Comparison of ENCODE assay signal across 8 cellular contexts in genomic region chr4:185396724-185397402, GRCh38. TPM values are rescaled to one million over a fixed set of nuclear protein-coding genes. Genes with fewer than 3 reads are reported as not detected.
DNase-seq lines count a peak whose midpoint lies in the region; ATAC-seq and TF ChIP-seq lines count a peak whose summit lies in the region.

Gene ANKRD37 (plus strand): TSS chr4:185396841. CDS start chr4:185396924, 83 bp downstream.

- peak within 1 kb of the TSS; percentile 78 for H3K4me2 ChIP-seq in DOHH2 (ENCODE audit: low read length)

- H3K36me3 ChIP-seq in DOHH2 (ENCODE audit: control insufficient read depth, low read length) (peaks cover 47% of the 10 kb centered on the region), SK-N-MC (ENCODE audit: insufficient read depth, low read length) (peaks cover 5% of the 10 kb centered on the region; the same call in 1 of the 2 replicates), endodermal cell (ENCODE audit: control insufficient read depth, insufficient read depth, low read length) (peaks cover 29% of the 10 kb centered on the region), mesodermal cell (ENCODE audit: control insufficient read depth, insufficient read depth, low read length) (peaks cover 10% of the 10 kb centered on the region), upper lobe of right lung (peaks cover 24% of the 10 kb centered on the region)

- H3K79me2 ChIP-seq in DOHH2 (ENCODE audit: control insufficient read depth, low read length): peaks cover 19% of the 10 kb centered on the region

- ATAC-seq in HG03439 (IDR thresholded peaks at IDR 0.05; ENCODE audit: unreplicated experiment) (peak; percentile 9), upper lobe of right lung (peak; percentile 33), GM18520 (IDR thresholded peaks at IDR 0.05; ENCODE audit: unreplicated experiment) (no peak)

- H3K9me3 ChIP-seq in DOHH2 (ENCODE audit: control insufficient read depth, insufficient read depth, low read length) (no peaks in the 10 kb centered on the region), SK-N-MC (ENCODE audit: low read depth, low read length) (no peaks in the 10 kb centered on the region), endodermal cell (ENCODE audit: control insufficient read depth, low read length) (no peaks in the 10 kb centered on the region), mesodermal cell (ENCODE audit: control insufficient read depth, low read length) (no peaks in the 10 kb centered on the region), upper lobe of right lung (no peaks in the 10 kb centered on the region)

- H3K27ac Mint-ChIP-seq in endodermal cell: peak within 1 kb of the TSS; percentile 95

- H3K9me2 ChIP-seq in DOHH2 (replicated peaks; ENCODE audit: control insufficient read depth, low read length): no peaks in the 10 kb centered on the region

- intact Hi-C loops in upper lobe of right lung (cut with DNase I): no loop called here

- H3K27me3 ChIP-seq in DOHH2 (ENCODE audit: control insufficient read depth, low read length) (no peaks in the 10 kb centered on the region), endodermal cell (ENCODE audit: control insufficient read depth, insufficient read depth, low read length, poor library complexity, severe bottlenecking) (peaks cover 11% of the 10 kb centered on the region), upper lobe of right lung (no peaks in the 10 kb centered on the region)

- peak within 1 kb of the TSS; percentile 67 for H3K27ac ChIP-seq in DOHH2 (ENCODE audit: low read depth, low read length)
- H3K27ac ChIP-seq in SK-N-MC: no peak within 1 kb of the TSS
- peak within 1 kb of the TSS; percentile 75 for H3K27ac ChIP-seq in endodermal cell (ENCODE audit: low read depth, low read length)
- H3K27ac ChIP-seq in mesodermal cell (ENCODE audit: low read depth, low read length, severe bottlenecking): peak within 1 kb of the TSS; percentile 86
- H3K27ac ChIP-seq in upper lobe of right lung: peak within 1 kb of the TSS; percentile 98

- DNase-seq in SK-N-MC (ENCODE audit: low read depth, low spot score) (no peak), endodermal cell (no peak), upper lobe of right lung (peak; percentile 74), inferior parietal cortex (ENCODE audit: extremely low spot score) (no peak)

- H3K4me3 ChIP-seq in DOHH2 (ENCODE audit: low read length) (peak within 1 kb of the TSS; percentile 78), SK-N-MC (peak within 1 kb of the TSS; percentile 90), endodermal cell (ENCODE audit: low read length) (peak within 1 kb of the TSS; percentile 87), mesodermal cell (ENCODE audit: extremely low read depth, insufficient read depth, low read length, poor library complexity, severe bottlenecking) (peak within 1 kb of the TSS; percentile 67), upper lobe of right lung (peak within 1 kb of the TSS; percentile 73)

- no peaks in the 10 kb centered on the region for H4K20me1 ChIP-seq in DOHH2 (ENCODE audit: control insufficient read depth, insufficient read depth, low read depth, low read length)

- H3K4me1 Mint-ChIP-seq in endodermal cell: peaks cover 5% of the 10 kb centered on the region

- TF ChIP-seq CTCF in DOHH2 (IDR thresholded peaks at IDR 0.05; ENCODE audit: low read depth, low read length, poor library complexity, severe bottlenecking) (no peak), endodermal cell (conservative IDR thresholded peaks at IDR 0.05) (peak; percentile 50), upper lobe of right lung (IDR thresholded peaks at IDR 0.05) (no peak)

- peaks cover 14% of the 10 kb centered on the region for H3K36me3 Mint-ChIP-seq in endodermal cell (ENCODE audit: low read depth)

- 4 to 7% methylated on average over 20 to 38 of the region's 38 CpGs for WGBS in endodermal cell (ENCODE audit: insufficient coverage in 1 of 2, insufficient read length in 1 of 2), 2 experiments
- WGBS in mesodermal cell (ENCODE audit: insufficient coverage in 2 of 2), 2 experiments: 3 to 8% methylated on average over 31 to 35 of the region's 38 CpGs

- H3K4me1 ChIP-seq in DOHH2 (ENCODE audit: control insufficient read depth, low read length): peaks cover 51% of the 10 kb centered on the region
- H3K4me1 ChIP-seq in endodermal cell (ENCODE audit: control insufficient read depth, insufficient read depth, low read length): no peaks in the 10 kb centered on the region
- no peaks in the 10 kb centered on the region for H3K4me1 ChIP-seq in mesodermal cell (ENCODE audit: control insufficient read depth, insufficient read depth, low read length, poor library complexity, severe bottlenecking)
- peaks cover 12% of the 10 kb centered on the region for H3K4me1 ChIP-seq in upper lobe of right lung

- no peaks in the 10 kb centered on the region for H3K9me3 Mint-ChIP-seq in endodermal cell

- H3K27me3 Mint-ChIP-seq in endodermal cell (ENCODE audit: insufficient read depth): peaks cover 11% of the 10 kb centered on the region

- H3K9ac ChIP-seq in SK-N-MC (ENCODE audit: insufficient read length): peak within 1 kb of the TSS; percentile 76
- H3K9ac ChIP-seq in endodermal cell (ENCODE audit: extremely low read depth, low read length, poor library complexity, severe bottlenecking): peak within 1 kb of the TSS; percentile 80

- peaks cover 15% of the 10 kb centered on the region for H3F3A ChIP-seq in DOHH2 (ENCODE audit: control insufficient read depth, insufficient read depth)

- peak within 1 kb of the TSS; percentile 74 for H3K4me3 Mint-ChIP-seq in endodermal cell

RNA-seq across cellular contexts. Expression of gene ANKRD37, which starts in this region (rescaled TPM):
- total RNA-seq in endodermal cell: 1 to 10 TPM in 1 of 2 donors, under 1 TPM in 1; 0.95 to 1.3 TPM
- polyA plus RNA-seq in endodermal cell (2013, experiment 1 of 2): 5.7 TPM
- 5.3 TPM for polyA plus RNA-seq in endodermal cell (2013, experiment 2 of 2)
- 3.7 TPM for polyA plus RNA-seq in mesodermal cell (2013, experiment 1 of 2)
- polyA plus RNA-seq in mesodermal cell (2013, experiment 2 of 2): 2.0 TPM
- 7.7 TPM for total RNA-seq in upper lobe of right lung
